ENCODE assay signal across 10 cellular contexts in genomic region chr16:590875-591200, GRCh38. TPM values are rescaled to one million over a fixed set of nuclear protein-coding genes. Genes with fewer than 3 reads are reported as not detected.
DNase-seq lines count a peak whose midpoint lies in the region; ATAC-seq and TF ChIP-seq lines count a peak whose summit lies in the region.
"Had no signal": no experiment of that assay in that cellular context is flagged by ENCODE, and none has a peak within 500 bp of the region (broad histone marks: within the 10 kb centered on the region; RNA-seq: fewer than 3 reads in every experiment).

No MANE protein-coding gene starts in this region.

- no peaks in the 10 kb centered on the region for H3K27me3 Mint-ChIP-seq in activated naive CD4-positive, alpha-beta T cell treated with anti-CD3 and anti-CD28 coated beads, Interleukin-2, amount 50 U/mL, for 24 hours
- no peaks in the 10 kb centered on the region for H3K27me3 Mint-ChIP-seq in memory B cell
- no peaks in the 10 kb centered on the region for H3K27me3 Mint-ChIP-seq in type B pancreatic cell

- no peak for ATAC-seq in memory B cell (ENCODE audit: low read depth)
- no peak for ATAC-seq in HG02981 (IDR thresholded peaks at IDR 0.05; ENCODE audit: unreplicated experiment)
- ATAC-seq in left colon = no peak

- H3K4me1 Mint-ChIP-seq in activated naive CD4-positive, alpha-beta T cell treated with anti-CD3 and anti-CD28 coated beads, Interleukin-2, amount 50 U/mL, for 24 hours = peaks cover 31% of the 10 kb centered on the region
- peaks cover 29% of the 10 kb centered on the region for H3K4me1 Mint-ChIP-seq in memory B cell
- H3K4me1 Mint-ChIP-seq in type B pancreatic cell (ENCODE audit: unreplicated experiment) = peaks cover 31% of the 10 kb centered on the region

- no peaks in the 10 kb centered on the region for H3K36me3 Mint-ChIP-seq in activated naive CD4-positive, alpha-beta T cell treated with anti-CD3 and anti-CD28 coated beads, Interleukin-2, amount 50 U/mL, for 24 hours
- peaks cover 2% of the 10 kb centered on the region for H3K36me3 Mint-ChIP-seq in memory B cell
- peaks cover 4% of the 10 kb centered on the region for H3K36me3 Mint-ChIP-seq in type B pancreatic cell

- peak overlapping the region; percentile 89 for H3K4me3 Mint-ChIP-seq in activated naive CD4-positive, alpha-beta T cell treated with anti-CD3 and anti-CD28 coated beads, Interleukin-2, amount 50 U/mL, for 24 hours
- H3K4me3 Mint-ChIP-seq in memory B cell = peak overlapping the region; percentile 99
- H3K4me3 Mint-ChIP-seq in type B pancreatic cell = peak overlapping the region; percentile 91

- no peak for TF ChIP-seq CTCF in astrocyte of the spinal cord (IDR thresholded peaks at IDR 0.05; ENCODE audit: low read depth, low read length)
- TF ChIP-seq CTCF in type B pancreatic cell (conservative IDR thresholded peaks at IDR 0.05) = no peak

- H3K27ac Mint-ChIP-seq in activated naive CD4-positive, alpha-beta T cell treated with anti-CD3 and anti-CD28 coated beads, Interleukin-2, amount 50 U/mL, for 24 hours = peak overlapping the region; percentile 81
- H3K27ac Mint-ChIP-seq in memory B cell = peak overlapping the region; percentile 67
- peak overlapping the region; percentile 79 for H3K27ac Mint-ChIP-seq in type B pancreatic cell

- intact Hi-C loops in left colon (cut with DNase I, micrococcal nuclease) = no loop called here

- in situ Hi-C loops in astrocyte of the spinal cord (cut with HindIII; ENCODE audit: low sequenced_read_pairs) = no loop called here

- no peaks in the 10 kb centered on the region for H3K9me3 Mint-ChIP-seq in activated naive CD4-positive, alpha-beta T cell treated with anti-CD3 and anti-CD28 coated beads, Interleukin-2, amount 50 U/mL, for 24 hours
- H3K9me3 Mint-ChIP-seq in memory B cell = no peaks in the 10 kb centered on the region
- no peaks in the 10 kb centered on the region for H3K9me3 Mint-ChIP-seq in type B pancreatic cell

- H3K4me3 ChIP-seq in astrocyte of the spinal cord (ENCODE audit: low read depth, low read length) = peak overlapping the region; percentile 81

- DNase-seq in activated naive CD4-positive, alpha-beta T cell treated with anti-CD3 and anti-CD28 coated beads, Interleukin-2, amount 50 U/mL, for 16 hours = no peak
- DNase-seq in astrocyte of the spinal cord (ENCODE audit: low read depth, low spot score) (no peak), memory B cell (ENCODE audit: low spot score in 2 of 2) (no peak), type B pancreatic cell (ENCODE audit: extremely low spot score, unreplicated experiment) (no peak), left colon (no peak), iPS-NIHi7 (ENCODE audit: extremely low spot score) (no peak)
- DNase-seq: stimulated activated CD4-positive, alpha-beta T cell treated with anti-CD3 and anti-CD28 coated beads, Interleukin-4, amount 100 ng/mL, for 1 hour had no signal

RNA-seq across cellular contexts. Expression of gene RAB40C, which starts 1.0 kb away (rescaled TPM):
- total RNA-seq in type B pancreatic cell (ENCODE audit: low replicate concordance) = 21.4 and 26.5 TPM in 2 replicates
- 10 to 100 TPM; 38.2 to 43.4 TPM for total RNA-seq in left colon

RNA-seq across cellular contexts. Expression of gene PIGQ, which starts 21.1 kb away (rescaled TPM):
- total RNA-seq in type B pancreatic cell (ENCODE audit: low replicate concordance) (58.2 and 83.5 TPM in 2 replicates), left colon (10 to 100 TPM; 37.6 to 39.5 TPM)

RNA-seq across cellular contexts. Expression of gene NHLRC4, which starts 24.0 kb away (rescaled TPM):
- 0.52 and 1.4 TPM in 2 replicates for total RNA-seq in type B pancreatic cell (ENCODE audit: low replicate concordance)
- under 1 TPM in 1 of 2 donors, not detected in 1; 0.36 TPM for total RNA-seq in left colon

RNA-seq across cellular contexts. Expression of gene PRR35, which starts 30.6 kb away (rescaled TPM):
- 0.12 TPM in 2 replicates for total RNA-seq in type B pancreatic cell (ENCODE audit: low replicate concordance)
- total RNA-seq in left colon = not detected

RNA-seq across cellular contexts. Expression of gene WFIKKN1, which starts 39.9 kb away (rescaled TPM):
- 0.71 and 9.0 TPM in 2 replicates for total RNA-seq in type B pancreatic cell (ENCODE audit: low replicate concordance)
- total RNA-seq in left colon = 1 to 10 TPM in 1 of 2 donors, under 1 TPM in 1; 0.64 to 3.6 TPM
- total RNA-seq: Daoy had no signal
